In genomic region chr14:24398298-24398942, GRCh38 we compare ENCODE assay signal across 8 cellular contexts. TPM values are rescaled to one million over a fixed set of nuclear protein-coding genes. Genes with fewer than 3 reads are reported as not detected.
DNase-seq lines count a peak whose midpoint lies in the region; ATAC-seq and TF ChIP-seq lines count a peak whose summit lies in the region.

No MANE protein-coding gene starts in this region.

- no peak overlapping the region for H3K27ac ChIP-seq in ACC112 (ENCODE audit: low read depth, low read length)
- H3K27ac ChIP-seq in PC-3 (ENCODE audit: low read length), result no peak overlapping the region
- H3K27ac ChIP-seq in esophagus (ENCODE audit: low read depth in 2 of 2, low read length in 1 of 2), result peak overlapping the region; percentile 87 to 90

- H3K4me2 ChIP-seq in PC-3 (ENCODE audit: low read length), result peak overlapping the region; percentile 78

- H3K4me3 ChIP-seq in ACC112 (ENCODE audit: low read depth, low read length) (peak overlapping the region; percentile 90), PC-3 (ENCODE audit: low read length) (peak overlapping the region; percentile 64), esophagus (ENCODE audit: low read depth in 1 of 2, low read length in 2 of 2) (peak overlapping the region; percentile 54 to 66)

- H3K4me1 ChIP-seq in ACC112 (ENCODE audit: control insufficient read depth, insufficient read depth, low read length, unreplicated experiment) (peaks cover 13% of the 10 kb centered on the region), PC-3 (ENCODE audit: insufficient read depth, low read length) (peaks cover 11% of the 10 kb centered on the region; the same call in 1 of the 2 replicates), esophagus (ENCODE audit: control insufficient read depth in 2 of 2, insufficient read depth in 2 of 2, low read length in 1 of 2) (peaks cover 15 to 30% of the 10 kb centered on the region in 2 donors)

- DNase-seq in PC-3 (no peak), germinal center (ENCODE audit: low spot score) (no peak), HPDE6-E6E7 (ENCODE audit: extremely low spot score) (no peak), omental fat pad (ENCODE audit: low spot score) (no peak)
- DNase-seq in naive thymus-derived CD8-positive, alpha-beta T cell, result peak in 1 of 10 donors; percentile 43

- no peak overlapping the region for H3K9ac ChIP-seq in PC-3 (ENCODE audit: low read length)

- TF ChIP-seq CTCF in PC-3 (conservative IDR thresholded peaks at IDR 0.05; ENCODE audit: low read depth, low read length) (no peak), omental fat pad (IDR thresholded peaks at IDR 0.05) (no peak)

- H3K9me2 ChIP-seq in PC-3 (replicated peaks; ENCODE audit: low read length), result no peaks in the 10 kb centered on the region

- H3K4me1 Mint-ChIP-seq in naive thymus-derived CD8-positive, alpha-beta T cell, result peaks cover 7 to 17% (median 12%) of the 10 kb centered on the region in 4 donors

- H3K9me3 Mint-ChIP-seq in naive thymus-derived CD8-positive, alpha-beta T cell, result no peaks in the 10 kb centered on the region

- peak overlapping the region; percentile 74 for H2AFZ ChIP-seq in ACC112 (ENCODE audit: low read length, unreplicated experiment)
- peak overlapping the region; percentile 76 for H2AFZ ChIP-seq in PC-3 (ENCODE audit: low read length)

- POLR2A ChIA-PET in PC-3 (lab: Charles Lee; ENCODE audit: unreplicated experiment), result no interaction called here
- POLR2A ChIA-PET in naive thymus-derived CD8-positive, alpha-beta T cell (lab: Charles Lee), result interaction anchor here (0.9 to 1.1 kb wide), 3 partner anchors 31 to 87 kb away, joined by 3 to 4 read pairs (median 3); partner anchors contain the start of genes CBLN3, KHNYN and LTB4R

- H3K36me3 ChIP-seq in ACC112 (ENCODE audit: insufficient read depth, low read length) (no peaks in the 10 kb centered on the region), PC-3 (ENCODE audit: low read depth, low read length) (no peaks in the 10 kb centered on the region), esophagus (ENCODE audit: control insufficient read depth in 2 of 2, insufficient read depth in 2 of 2, low read length in 1 of 2) (no peaks in the 10 kb centered on the region)

- H3F3A ChIP-seq in PC-3 (ENCODE audit: low read length, unreplicated experiment), result no peaks in the 10 kb centered on the region

- H4K20me1 ChIP-seq in PC-3 (ENCODE audit: low read length), result no peaks in the 10 kb centered on the region

- no peaks in the 10 kb centered on the region for H3K27me3 ChIP-seq in ACC112 (ENCODE audit: insufficient read depth, low read length)
- H3K27me3 ChIP-seq in PC-3 (ENCODE audit: low read length), result no peaks in the 10 kb centered on the region
- H3K27me3 ChIP-seq in esophagus (ENCODE audit: control insufficient read depth in 1 of 2, insufficient read depth in 2 of 2, low read length in 2 of 2), result no peaks in the 10 kb centered on the region

- no peaks in the 10 kb centered on the region for H3K36me3 Mint-ChIP-seq in naive thymus-derived CD8-positive, alpha-beta T cell

- no TSS peak for BruUV-seq in PC-3 (replicated peaks; lab: Mats Ljungman, UMichigan)

- CTCF ChIA-PET in PC-3 (lab: Charles Lee), result no interaction called here

- intact Hi-C loops in PC-3 (cut with micrococcal nuclease), result no loop called here

- no peaks in the 10 kb centered on the region for H3K79me2 ChIP-seq in ACC112 (ENCODE audit: control insufficient read depth, insufficient read depth, low read length, unreplicated experiment)
- H3K79me2 ChIP-seq in PC-3 (ENCODE audit: low read length), result no peaks in the 10 kb centered on the region

- WGBS in esophagus, 2 donors, result 9 to 17% methylated on average over 11 to 16 of the region's 18 CpGs

- H3K27me3 Mint-ChIP-seq in naive thymus-derived CD8-positive, alpha-beta T cell, result peaks cover 0 to 10% (median 3%) of the 10 kb centered on the region in 5 donors

- H3K9me3 ChIP-seq in PC-3 (ENCODE audit: low read length), result no peaks in the 10 kb centered on the region
- no peaks in the 10 kb centered on the region for H3K9me3 ChIP-seq in esophagus (ENCODE audit: control insufficient read depth in 2 of 2, insufficient read depth in 1 of 2, low read depth in 1 of 2, low read length in 1 of 2)

- no peak for ATAC-seq in PC-3
- no peak for ATAC-seq in naive thymus-derived CD8-positive, alpha-beta T cell
- ATAC-seq in HG02623 (IDR thresholded peaks at IDR 0.05; ENCODE audit: unreplicated experiment), result no peak
- ATAC-seq in omental fat pad (ENCODE audit: low FRiP score), result no peak

- H3K4me3 Mint-ChIP-seq in naive thymus-derived CD8-positive, alpha-beta T cell, result peak overlapping the region in 9 of 10 donors; percentile 27 to 84 (median 60)

- no peak overlapping the region for H3K27ac Mint-ChIP-seq in naive thymus-derived CD8-positive, alpha-beta T cell

RNA-seq across cellular contexts. Expression of gene NYNRIN, which starts 0.4 kb away (rescaled TPM):
- total RNA-seq in PC-3 (2014; rRNA removed) (2.7 and 3.1 TPM in 2 replicates), omental fat pad (10 to 100 TPM in 3 of 4 donors, 1 to 10 TPM in 1; 4.6 to 24.9 (median 13.0) TPM)
- 1 to 10 TPM; 4.8 to 5.6 TPM for polyA plus RNA-seq in esophagus
- total RNA-seq in naive thymus-derived CD8-positive, alpha-beta T cell, result under 1 TPM; 0.29 to 0.36 TPM
- under 1 TPM in 1 of 3 donors, not detected in 2; 0.13 TPM for polyA plus RNA-seq in naive thymus-derived CD8-positive, alpha-beta T cell

RNA-seq across cellular contexts. Expression of gene NFATC4, which starts 30.4 kb away (rescaled TPM):
- total RNA-seq in PC-3 (2014; rRNA removed) (11.5 and 15.1 TPM in 2 replicates), omental fat pad (10 to 100 TPM in 3 of 4 donors, 1 to 10 TPM in 1; 9.2 to 53.3 (median 23.3) TPM)
- polyA plus RNA-seq in esophagus, result 10 to 100 TPM; 20.9 to 25.6 TPM
- not detected for total RNA-seq in naive thymus-derived CD8-positive, alpha-beta T cell
- polyA plus RNA-seq in naive thymus-derived CD8-positive, alpha-beta T cell, result not detected

RNA-seq across cellular contexts. Expression of gene CBLN3, which starts 31.0 kb away (rescaled TPM):
- total RNA-seq in PC-3 (2014; rRNA removed) (2.9 and 3.4 TPM in 2 replicates), omental fat pad (1 to 10 TPM; 1.2 to 4.4 (median 2.8) TPM)
- polyA plus RNA-seq in esophagus, result under 1 TPM; 0.75 to 0.86 TPM
- total RNA-seq in naive thymus-derived CD8-positive, alpha-beta T cell, result 1 to 10 TPM; 3.9 to 4.8 TPM
- under 1 TPM in 1 of 3 donors, not detected in 2; 0.23 TPM for polyA plus RNA-seq in naive thymus-derived CD8-positive, alpha-beta T cell

RNA-seq across cellular contexts. Expression of gene KHNYN, which starts 31.3 kb away (rescaled TPM):
- total RNA-seq in PC-3 (2014; rRNA removed) (50.9 and 51.6 TPM in 2 replicates), omental fat pad (10 to 100 TPM; 32.1 to 77.1 (median 43.5) TPM)
- 10 to 100 TPM; 20.8 to 24.4 TPM for polyA plus RNA-seq in esophagus
- 100 to 1,000 TPM; 142 to 150 TPM for total RNA-seq in naive thymus-derived CD8-positive, alpha-beta T cell
- 10 to 100 TPM in 2 of 3 donors, 1 to 10 TPM in 1; 9.1 to 16.9 (median 10.6) TPM for polyA plus RNA-seq in naive thymus-derived CD8-positive, alpha-beta T cell

RNA-seq across cellular contexts. Expression of gene SDR39U1, which starts 44.2 kb away (rescaled TPM):
- total RNA-seq in PC-3 (2014; rRNA removed), result 24.7 and 29.8 TPM in 2 replicates
- 10 to 100 TPM; 38.1 to 39.8 TPM for polyA plus RNA-seq in esophagus
- total RNA-seq in naive thymus-derived CD8-positive, alpha-beta T cell, result 100 to 1,000 TPM; 140 to 145 TPM
- 10 to 100 TPM; 70.3 to 90.8 (median 89.5) TPM for polyA plus RNA-seq in naive thymus-derived CD8-positive, alpha-beta T cell
- 10 to 100 TPM; 28.4 to 35.9 (median 31.8) TPM for total RNA-seq in omental fat pad

Comparison
In these comparisons a context has a peak if more than half of its experiments do, and no peak if none do; other contexts are left out.
1. H3K27ac ChIP-seq: peak in esophagus (2 of 2); none in ACC112 (single experiment) and PC-3 (single experiment).
2. RNA of gene NFATC4, which starts 30.4 kb away (total RNA-seq): 9.2 to 53.3 TPM in omental fat pad and 11.5 to 15.1 TPM in PC-3; not detected in naive thymus-derived CD8-positive, alpha-beta T cell; every median in the first group is over 10 times any median in the second.
3. Peak in every context shown above with its lines, with median percentiles within 50 percentile points of each other: H3K4me3 ChIP-seq.